In genomic region chr10:120387326-120387725, GRCh38 we compare ENCODE assay signal across 25 cellular contexts.
DNase-seq lines count a peak whose midpoint lies in the region; ATAC-seq, FAIRE-seq and TF ChIP-seq lines count a peak whose summit lies in the region.
"Had no signal": no experiment of that assay in that cellular context is flagged by ENCODE, and none has a peak within 500 bp of the region (broad histone marks: within the 10 kb centered on the region; RNA-seq: fewer than 3 reads in every experiment).

No MANE protein-coding gene starts in this region.

- no peaks in the 10 kb centered on the region for H3K27me3 ChIP-seq in mammary epithelial cell (ENCODE audit: insufficient read depth, low read length)
- no peaks in the 10 kb centered on the region for H3K27me3 ChIP-seq in suprapubic skin
- H3K27me3 ChIP-seq: breast epithelium, heart right ventricle, testis had no signal

- ATAC-seq in HG02610 (IDR thresholded peaks at IDR 0.05; ENCODE audit: unreplicated experiment): no peak
- ATAC-seq: activated naive CD4-positive, alpha-beta T cell treated with anti-CD3 and anti-CD28 coated beads, Interleukin-2, amount 50 U/mL, for 72 hours; activated T-cell treated with anti-CD3 and anti-CD28 coated beads, Interleukin-2, amount 50 U/mL, for 72 hours; heart right ventricle; K562 had no signal

- no peak for TF ChIP-seq CTCF in mammary epithelial cell (conservative IDR thresholded peaks at IDR 0.05 in 1 of 2, IDR thresholded peaks at IDR 0.05 in 1 of 2; ENCODE audit: extremely low read depth in 1 of 2, insufficient read depth in 1 of 2, low read depth in 1 of 2, low read length in 2 of 2)
- no peak for TF ChIP-seq CTCF in MCF 10A (IDR thresholded peaks at IDR 0.05; ENCODE audit: unreplicated experiment)
- TF ChIP-seq CTCF in suprapubic skin (IDR thresholded peaks at IDR 0.05): no peak

- CTCF ChIA-PET in mammary epithelial cell (lab: Charles Lee; ENCODE audit: low non-redundant PET): no interaction called here
- CTCF ChIA-PET in MCF 10A (lab: Yijun Ruan, JAX): interaction anchor here (0.9 kb wide), 1 partner anchor 58 kb away, joined by 3 read pairs; no protein-coding TSS in a partner anchor

- TF ChIP-seq EP300 in suprapubic skin (IDR thresholded peaks at IDR 0.05): no peak

- no peak overlapping the region for H3K4me3 ChIP-seq in mammary epithelial cell (replicated peaks in 1 of 3; ENCODE audit: insufficient read depth in 1 of 3, low read depth in 2 of 3, low read length in 3 of 3)
- no peak overlapping the region for H3K4me3 ChIP-seq in suprapubic skin
- H3K4me3 ChIP-seq: breast epithelium, dorsolateral prefrontal cortex, heart right ventricle, K562, spleen, testis had no signal

- H3K4me1 Mint-ChIP-seq in MCF 10A (ENCODE audit: insufficient read depth, unreplicated experiment): peaks cover 10% of the 10 kb centered on the region

- H3K9ac ChIP-seq in mammary epithelial cell (ENCODE audit: insufficient read depth, low read length): no peak overlapping the region

- H3K4me1 ChIP-seq in mammary epithelial cell (ENCODE audit: insufficient read depth, low read length) (peaks cover 5% of the 10 kb centered on the region), suprapubic skin (peaks cover 5% of the 10 kb centered on the region)
- H3K4me1 ChIP-seq: breast epithelium, heart right ventricle, spleen, testis had no signal

- dilution Hi-C loops in mammary epithelial cell (cut with HindIII; ENCODE audit: low sequenced_read_pairs): no loop called here

- H2AFZ ChIP-seq in mammary epithelial cell (ENCODE audit: low read depth, low read length): no peak overlapping the region

- intact Hi-C loops in mammary epithelial cell (cut with micrococcal nuclease): no loop called here
- intact Hi-C loops in MCF 10A (cut with micrococcal nuclease): no loop called here
- intact Hi-C loops in cardiac septum (cut with DNase I): no loop called here

- BruUV-seq in mammary epithelial cell (replicated peaks; lab: Mats Ljungman, UMichigan): no TSS peak
- BruUV-seq in MCF 10A (replicated peaks; lab: Mats Ljungman, UMichigan): no TSS peak

- no peaks in the 10 kb centered on the region for H3K9me3 Mint-ChIP-seq in MCF 10A (ENCODE audit: unreplicated experiment)
- H3K9me3 Mint-ChIP-seq: activated naive CD4-positive, alpha-beta T cell treated with anti-CD3 and anti-CD28 coated beads, Interleukin-2, amount 50 U/mL, for 72 hours; nephron had no signal

- FAIRE-seq in GM19239 (lab: Jason Lieb, UNC): no peak
- FAIRE-seq: K562 had no signal

- H4K20me1 ChIP-seq in mammary epithelial cell (ENCODE audit: insufficient read depth, low read length): no peaks in the 10 kb centered on the region

- peaks cover 12% of the 10 kb centered on the region for H3K27me3 Mint-ChIP-seq in MCF 10A (ENCODE audit: insufficient read depth, unreplicated experiment)
- H3K27me3 Mint-ChIP-seq: progenitor cell of endocrine pancreas had no signal

- no peak overlapping the region for H3K27ac ChIP-seq in mammary epithelial cell (ENCODE audit: insufficient read depth, low read depth, low read length)
- no peak overlapping the region for H3K27ac ChIP-seq in suprapubic skin
- H3K27ac ChIP-seq: 22Rv1, breast epithelium, dorsolateral prefrontal cortex, heart right ventricle, spleen, testis had no signal

- no peaks in the 10 kb centered on the region for H3K79me2 ChIP-seq in mammary epithelial cell (ENCODE audit: insufficient read depth, low read length)

- peak; percentile 38 for DNase-seq in mammary epithelial cell
- DNase-seq in MCF 10A (ENCODE audit: unreplicated experiment): no peak
- DNase-seq in amniotic epithelial cell (ENCODE audit: low read depth): peak; percentile 74
- peak; percentile 57 for DNase-seq in hepatic stellate cell (ENCODE audit: low spot score)
- no peak for DNase-seq in suprapubic skin (ENCODE audit: low spot score in 2 of 2)
- no peak for DNase-seq in cardiac septum (ENCODE audit: low spot score)
- no peak for DNase-seq in GM19239 (ENCODE audit: insufficient read length, low spot score)
- DNase-seq: activated CD4-positive, CD25-positive, alpha-beta regulatory T cell; activated T-cell treated with anti-CD3 and anti-CD28 coated beads, Interleukin-2, amount 50 U/mL, for 72 hours; DMS79 treated with DMSO at 0.1 percent for 48 hours; dorsolateral prefrontal cortex; erythroblast; heart right ventricle; NCI-H2107; NCI-H526; spleen; stimulated activated CD8-positive, alpha-beta memory T cell treated with anti-CD3 and anti-CD28 coated beads, Interleukin-4, amount 100 ng/mL, for 48 hours; testis had no signal

- H3K9me3 ChIP-seq in mammary epithelial cell (replicated peaks; ENCODE audit: insufficient read depth, low read length): no peaks in the 10 kb centered on the region
- H3K9me3 ChIP-seq in suprapubic skin: no peaks in the 10 kb centered on the region
- H3K9me3 ChIP-seq: breast epithelium, heart right ventricle, spleen, testis had no signal

- H3K36me3 Mint-ChIP-seq in MCF 10A (ENCODE audit: insufficient read depth, unreplicated experiment): no peaks in the 10 kb centered on the region
- H3K36me3 Mint-ChIP-seq: activated naive CD4-positive, alpha-beta T cell treated with anti-CD3 and anti-CD28 coated beads, Interleukin-2, amount 50 U/mL, for 72 hours had no signal

- no peak for TF ChIP-seq POLR2A in suprapubic skin (IDR thresholded peaks at IDR 0.05)

- 38% methylated on average over 2 of the region's 2 CpGs for WGBS in mammary epithelial cell (ENCODE audit: low coverage, missing lambda C conversion rate)
- WGBS in suprapubic skin: 73% methylated on average over 2 of the region's 2 CpGs

- H3K27ac Mint-ChIP-seq in MCF 10A (ENCODE audit: low read depth, unreplicated experiment): no peak overlapping the region
- H3K27ac Mint-ChIP-seq: activated naive CD4-positive, alpha-beta T cell treated with anti-CD3 and anti-CD28 coated beads, Interleukin-2, amount 50 U/mL, for 72 hours; activated T-cell treated with anti-CD3 and anti-CD28 coated beads, Interleukin-2, amount 50 U/mL, for 72 hours; progenitor cell of endocrine pancreas had no signal

- no peak overlapping the region for H3K4me3 Mint-ChIP-seq in MCF 10A (ENCODE audit: unreplicated experiment)
- H3K4me3 Mint-ChIP-seq: activated T-cell treated with anti-CD3 and anti-CD28 coated beads, Interleukin-2, amount 50 U/mL, for 72 hours; nephron had no signal

- in situ Hi-C loops in mammary epithelial cell (cut with MboI; ENCODE audit: low sequenced_read_pairs in 2 of 2): no loop called here

- no peaks in the 10 kb centered on the region for H3K36me3 ChIP-seq in mammary epithelial cell (ENCODE audit: insufficient read depth, low read length)
- H3K36me3 ChIP-seq in suprapubic skin: no peaks in the 10 kb centered on the region
- H3K36me3 ChIP-seq: breast epithelium, heart right ventricle, spleen had no signal

- no peak overlapping the region for H3K4me2 ChIP-seq in mammary epithelial cell (ENCODE audit: insufficient read depth, low read depth, low read length)

- POLR2A ChIA-PET in MCF 10A (lab: Yijun Ruan, JAX): interaction anchor here (0.9 kb wide), 1 partner anchor 18 kb away, joined by 3 read pairs; no protein-coding TSS in a partner anchor

Comparison
In these comparisons a context has a peak if more than half of its experiments do, and no peak if none do; other contexts are left out.
1. DNase-seq: peak in mammary epithelial cell (single experiment), amniotic epithelial cell (single experiment) and hepatic stellate cell (single experiment); none in MCF 10A (single experiment), suprapubic skin (0 of 2), cardiac septum (single experiment) and GM19239 (single experiment).